In the genomic region with DNA sequence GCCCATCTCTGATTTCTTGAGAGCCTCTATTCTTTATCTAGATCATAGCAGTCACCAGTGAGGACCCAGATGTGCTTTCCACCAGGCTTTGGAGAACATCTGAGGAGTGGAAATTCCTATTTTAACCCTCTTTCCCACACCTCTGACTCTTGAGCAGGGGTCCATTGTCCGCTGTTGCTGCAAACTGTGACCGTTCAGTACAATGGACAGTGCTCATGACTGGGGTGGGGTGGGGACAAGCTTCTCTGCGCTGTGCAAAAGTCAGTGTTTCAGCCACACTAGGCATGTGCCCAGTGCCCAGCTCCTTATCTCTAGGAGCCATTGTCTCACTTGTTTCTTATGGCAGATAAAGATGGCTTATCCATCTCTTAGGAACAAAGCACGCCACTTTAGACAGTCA, we compare ENCODE assay signal across 1 cellular context.
TF ChIP-seq lines count a peak whose summit lies in the region.

No MANE protein-coding gene starts in this region.

TF ChIP-seq in liver, 16 proteins besides CTCF, POLR2A, EP300 and RAD21 (continued from another document):
- TF ChIP-seq, protein P1, sequence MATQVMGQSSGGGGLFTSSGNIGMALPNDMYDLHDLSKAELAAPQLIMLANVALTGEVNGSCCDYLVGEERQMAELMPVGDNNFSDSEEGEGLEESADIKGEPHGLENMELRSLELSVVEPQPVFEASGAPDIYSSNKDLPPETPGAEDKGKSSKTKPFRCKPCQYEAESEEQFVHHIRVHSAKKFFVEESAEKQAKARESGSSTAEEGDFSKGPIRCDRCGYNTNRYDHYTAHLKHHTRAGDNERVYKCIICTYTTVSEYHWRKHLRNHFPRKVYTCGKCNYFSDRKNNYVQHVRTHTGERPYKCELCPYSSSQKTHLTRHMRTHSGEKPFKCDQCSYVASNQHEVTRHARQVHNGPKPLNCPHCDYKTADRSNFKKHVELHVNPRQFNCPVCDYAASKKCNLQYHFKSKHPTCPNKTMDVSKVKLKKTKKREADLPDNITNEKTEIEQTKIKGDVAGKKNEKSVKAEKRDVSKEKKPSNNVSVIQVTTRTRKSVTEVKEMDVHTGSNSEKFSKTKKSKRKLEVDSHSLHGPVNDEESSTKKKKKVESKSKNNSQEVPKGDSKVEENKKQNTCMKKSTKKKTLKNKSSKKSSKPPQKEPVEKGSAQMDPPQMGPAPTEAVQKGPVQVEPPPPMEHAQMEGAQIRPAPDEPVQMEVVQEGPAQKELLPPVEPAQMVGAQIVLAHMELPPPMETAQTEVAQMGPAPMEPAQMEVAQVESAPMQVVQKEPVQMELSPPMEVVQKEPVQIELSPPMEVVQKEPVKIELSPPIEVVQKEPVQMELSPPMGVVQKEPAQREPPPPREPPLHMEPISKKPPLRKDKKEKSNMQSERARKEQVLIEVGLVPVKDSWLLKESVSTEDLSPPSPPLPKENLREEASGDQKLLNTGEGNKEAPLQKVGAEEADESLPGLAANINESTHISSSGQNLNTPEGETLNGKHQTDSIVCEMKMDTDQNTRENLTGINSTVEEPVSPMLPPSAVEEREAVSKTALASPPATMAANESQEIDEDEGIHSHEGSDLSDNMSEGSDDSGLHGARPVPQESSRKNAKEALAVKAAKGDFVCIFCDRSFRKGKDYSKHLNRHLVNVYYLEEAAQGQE (IDR thresholded peaks at IDR 0.05): peak; percentile 71
